7 cellular contexts compared by ENCODE assay signal in genomic region chr1:30816211-30817082, GRCh38. TPM values are rescaled to one million over a fixed set of nuclear protein-coding genes. Genes with fewer than 3 reads are reported as not detected.
DNase-seq lines count a peak whose midpoint lies in the region; ATAC-seq and TF ChIP-seq lines count a peak whose summit lies in the region.

No MANE protein-coding gene starts in this region.

- no peaks in the 10 kb centered on the region for H3K36me3 Mint-ChIP-seq in WTC11
- H3K36me3 Mint-ChIP-seq in natural killer cell treated with Interleukin-12 subunit alpha and Interleukin-12 subunit beta and Interleukin-15 and Interleukin-18, amount 100 ng/mL, for 72 hours = no peaks in the 10 kb centered on the region

- TF ChIP-seq CTCF in WTC11 (IDR thresholded peaks at IDR 0.05) = no peak
- TF ChIP-seq CTCF in retinal pigment epithelial cell (conservative IDR thresholded peaks at IDR 0.05; ENCODE audit: low read depth, low read length) = no peak
- TF ChIP-seq CTCF in GM10266 (IDR thresholded peaks at IDR 0.05; ENCODE audit: control insufficient read depth, insufficient read depth, low read depth, missing control alignments) = no peak
- TF ChIP-seq CTCF in GM10248 (IDR thresholded peaks at IDR 0.05; ENCODE audit: control extremely low read depth, extremely low read depth, low read depth, missing control alignments) = no peak

- POLR2A ChIA-PET in WTC11 (lab: Charles Lee) = interaction anchor here (0.6 to 0.7 kb wide), 2 partner anchors 26 to 87 kb away, joined by 3 read pairs; no protein-coding TSS in a partner anchor
- POLR2A ChIA-PET in GM10248 (lab: Yijun Ruan, JAX) = interaction anchor here (0.6 kb wide), 1 partner anchor 327 kb away, joined by 3 read pairs; no protein-coding TSS in a partner anchor

- DNase-seq in HS-5 (ENCODE audit: low read depth) = peak; percentile 39
- DNase-seq in WTC11 (ENCODE audit: low spot score) = peak; percentile 91
- peak; percentile 89 for DNase-seq in hepatic stellate cell (ENCODE audit: low spot score)
- peak; percentile 97 for DNase-seq in retinal pigment epithelial cell (ENCODE audit: low read depth)
- DNase-seq in GM10266 (ENCODE audit: extremely low spot score) = no peak
- no peak for DNase-seq in GM10248 (ENCODE audit: extremely low spot score)
- no peak for DNase-seq in natural killer cell treated with Interleukin-12 subunit alpha and Interleukin-12 subunit beta and Interleukin-15 and Interleukin-18, amount 100 ng/mL, for 72 hours (ENCODE audit: low spot score)

- peaks cover 20% of the 10 kb centered on the region for H3K4me1 Mint-ChIP-seq in WTC11
- H3K4me1 Mint-ChIP-seq in natural killer cell treated with Interleukin-12 subunit alpha and Interleukin-12 subunit beta and Interleukin-15 and Interleukin-18, amount 100 ng/mL, for 72 hours (ENCODE audit: low read depth in 2 of 2) = no peaks in the 10 kb centered on the region

- H3K27me3 Mint-ChIP-seq in WTC11 (ENCODE audit: low read depth) = no peaks in the 10 kb centered on the region
- peaks cover 23 to 27% of the 10 kb centered on the region in 2 donors for H3K27me3 Mint-ChIP-seq in natural killer cell treated with Interleukin-12 subunit alpha and Interleukin-12 subunit beta and Interleukin-15 and Interleukin-18, amount 100 ng/mL, for 72 hours

- H3K9me3 Mint-ChIP-seq in WTC11 = no peaks in the 10 kb centered on the region
- H3K9me3 Mint-ChIP-seq in natural killer cell treated with Interleukin-12 subunit alpha and Interleukin-12 subunit beta and Interleukin-15 and Interleukin-18, amount 100 ng/mL, for 72 hours = no peaks in the 10 kb centered on the region

- H3K27ac Mint-ChIP-seq in WTC11 = no peak overlapping the region
- no peak overlapping the region for H3K27ac Mint-ChIP-seq in natural killer cell treated with Interleukin-12 subunit alpha and Interleukin-12 subunit beta and Interleukin-15 and Interleukin-18, amount 100 ng/mL, for 72 hours

- H3K4me3 Mint-ChIP-seq in WTC11 = no peak overlapping the region
- no peak overlapping the region for H3K4me3 Mint-ChIP-seq in natural killer cell treated with Interleukin-12 subunit alpha and Interleukin-12 subunit beta and Interleukin-15 and Interleukin-18, amount 100 ng/mL, for 72 hours

- peak; percentile 74 for ATAC-seq in WTC11
- no peak for ATAC-seq in natural killer cell treated with Interleukin-12 subunit alpha and Interleukin-12 subunit beta and Interleukin-15 and Interleukin-18, amount 100 ng/mL, for 72 hours

- H3K4me3 ChIP-seq in retinal pigment epithelial cell (ENCODE audit: low read length) = no peak overlapping the region

- CTCF ChIA-PET in WTC11 (lab: Charles Lee) = interaction anchor here (0.6 to 5.3 kb wide), 19 partner anchors 8 to 695 kb away, joined by 3 to 82 read pairs (median 4); no protein-coding TSS in a partner anchor
- CTCF ChIA-PET in GM10248 (lab: Yijun Ruan, JAX) = interaction anchor here (0.9 to 3.2 kb wide), 4 partner anchors 9 to 95 kb away, joined by 3 to 21 read pairs (median 8); no protein-coding TSS in a partner anchor

TF ChIP-seq in WTC11, 78 proteins besides CTCF, POLR2A, EP300 and RAD21:
- TF ChIP-seq TCF7 (CRISPR knock-in tag; IDR thresholded peaks at IDR 0.05; ENCODE audit: low read depth) (no peak), IRF2 (CRISPR knock-in tag; IDR thresholded peaks at IDR 0.05; ENCODE audit: borderline replicate concordance, low read depth) (no peak), KAT7 (CRISPR knock-in tag; IDR thresholded peaks at IDR 0.05; ENCODE audit: borderline replicate concordance) (no peak), PRRX2 (CRISPR knock-in tag; IDR thresholded peaks at IDR 0.05) (no peak), NR3C1 (CRISPR knock-in tag; conservative IDR thresholded peaks at IDR 0.05; ENCODE audit: low read depth) (no peak), MAX (CRISPR knock-in tag; IDR thresholded peaks at IDR 0.05) (no peak), GRHL2 (CRISPR knock-in tag; IDR thresholded peaks at IDR 0.05; ENCODE audit: insufficient replicate concordance, severe bottlenecking) (no peak), TEAD1 (CRISPR knock-in tag; IDR thresholded peaks at IDR 0.05) (no peak), NFE2L1 (CRISPR knock-in tag; IDR thresholded peaks at IDR 0.05) (no peak), FOXP1 (CRISPR knock-in tag; IDR thresholded peaks at IDR 0.05; ENCODE audit: borderline replicate concordance) (no peak), RORB (CRISPR knock-in tag; IDR thresholded peaks at IDR 0.05) (no peak), E2F5 (CRISPR knock-in tag; IDR thresholded peaks at IDR 0.05) (no peak), ETV6 (CRISPR knock-in tag; IDR thresholded peaks at IDR 0.05) (no peak), NFATC4 (CRISPR knock-in tag; IDR thresholded peaks at IDR 0.05) (no peak)

RNA-seq across cellular contexts. Expression of gene LAPTM5, which starts 58.9 kb away (rescaled TPM):
- 1.3 to 1.5 TPM (median 1.3 TPM) in 3 replicates for total RNA-seq in WTC11 (2021)
- total RNA-seq in natural killer cell treated with Interleukin-12 subunit alpha and Interleukin-12 subunit beta and Interleukin-15 and Interleukin-18, amount 100 ng/mL, for 72 hours = 100 to 1,000 TPM; 150 to 153 TPM

Comparison
In these comparisons a context has a peak if more than half of its experiments do, and no peak if none do; other contexts are left out.
1. DNase-seq: peak in HS-5 (single experiment), WTC11 (single experiment), hepatic stellate cell (single experiment) and retinal pigment epithelial cell (single experiment); none in GM10266 (single experiment), GM10248 (single experiment) and natural killer cell treated with Interleukin-12 subunit alpha and Interleukin-12 subunit beta and Interleukin-15 and Interleukin-18, amount 100 ng/mL, for 72 hours (single experiment).
2. RNA of gene LAPTM5, which starts 58.9 kb away (total RNA-seq): 150 to 153 TPM in natural killer cell treated with Interleukin-12 subunit alpha and Interleukin-12 subunit beta and Interleukin-15 and Interleukin-18, amount 100 ng/mL, for 72 hours; 1.3 to 1.5 TPM in WTC11; every median in the first group is over 10 times any median in the second.